9 cellular contexts compared by ENCODE assay signal in genomic region chr11:43941257-43941879, GRCh38. TPM values are rescaled to one million over a fixed set of nuclear protein-coding genes. Genes with fewer than 3 reads are reported as not detected.
DNase-seq lines count a peak whose midpoint lies in the region; ATAC-seq and TF ChIP-seq lines count a peak whose summit lies in the region.
"Had no signal": no experiment of that assay in that cellular context is flagged by ENCODE, and none has a peak within 500 bp of the region (broad histone marks: within the 10 kb centered on the region; RNA-seq: fewer than 3 reads in every experiment).

No MANE protein-coding gene starts in this region.

- H3K4me1 Mint-ChIP-seq in natural killer cell treated with Interleukin-12 subunit alpha and Interleukin-12 subunit beta and Interleukin-15 and Interleukin-18, amount 100 ng/mL, for 72 hours (ENCODE audit: low read depth in 2 of 2), result peaks cover 15 to 20% of the 10 kb centered on the region in 2 donors

- no peaks in the 10 kb centered on the region for H3K36me3 ChIP-seq in BLaER1 treated with 17β-estradiol and CSF1 and Interleukin-3, amounts not matched to agents 10 nM and 100 nM
- H3K36me3 ChIP-seq in HUES48 (ENCODE audit: control insufficient read depth, insufficient read depth, low read length) (no peaks in the 10 kb centered on the region), mammary epithelial cell (ENCODE audit: insufficient read depth, low read length) (no peaks in the 10 kb centered on the region)

- H4K20me1 ChIP-seq in BLaER1 treated with 17β-estradiol and CSF1 and Interleukin-3, amounts not matched to agents 10 nM and 100 nM, result peaks cover 0 to 27% (median 18%) of the 10 kb centered on the region in 11 experiments; a peak in 19 of 22 replicates
- H4K20me1 ChIP-seq in mammary epithelial cell (ENCODE audit: insufficient read depth, low read length), result no peaks in the 10 kb centered on the region

- CTCF ChIA-PET in mammary epithelial cell (lab: Charles Lee; ENCODE audit: low non-redundant PET), result interaction anchor here (1.0 kb wide), 1 partner anchor 51 kb away, joined by 8 read pairs; no protein-coding TSS in a partner anchor

- no peak for TF ChIP-seq CTCF in mammary epithelial cell (conservative IDR thresholded peaks at IDR 0.05 in 1 of 2, IDR thresholded peaks at IDR 0.05 in 1 of 2; ENCODE audit: extremely low read depth in 1 of 2, insufficient read depth in 1 of 2, low read depth in 1 of 2, low read length in 2 of 2)

- intact Hi-C loops in mammary epithelial cell (cut with micrococcal nuclease), result loop anchor here (5.0 kb wide), 1 partner anchor 34 kb away; no protein-coding TSS in a partner anchor

- no peaks in the 10 kb centered on the region for H3K79me2 ChIP-seq in mammary epithelial cell (ENCODE audit: insufficient read depth, low read length)

- peak overlapping the region; percentile 90 for H3K4me3 Mint-ChIP-seq in natural killer cell treated with Interleukin-12 subunit alpha and Interleukin-12 subunit beta and Interleukin-15 and Interleukin-18, amount 100 ng/mL, for 72 hours

- no peak overlapping the region for H2AFZ ChIP-seq in mammary epithelial cell (ENCODE audit: low read depth, low read length)

- peak overlapping the region in 5 of 11 experiments; percentile 72 to 84 (median 80); a peak in 10 of 22 replicates for H3K27ac ChIP-seq in BLaER1 treated with 17β-estradiol and CSF1 and Interleukin-3, amounts not matched to agents 10 nM and 100 nM
- H3K27ac ChIP-seq in HUES48 (ENCODE audit: low read depth, low read length) (no peak overlapping the region), mammary epithelial cell (ENCODE audit: insufficient read depth, low read depth, low read length) (no peak overlapping the region)

- H3K27ac Mint-ChIP-seq in natural killer cell treated with Interleukin-12 subunit alpha and Interleukin-12 subunit beta and Interleukin-15 and Interleukin-18, amount 100 ng/mL, for 72 hours, result peak overlapping the region in 1 of 2 donors; percentile 46

- no peak for ATAC-seq in natural killer cell treated with Interleukin-12 subunit alpha and Interleukin-12 subunit beta and Interleukin-15 and Interleukin-18, amount 100 ng/mL, for 72 hours
- ATAC-seq in HG03135 (IDR thresholded peaks at IDR 0.05; ENCODE audit: unreplicated experiment), result no peak

- no peaks in the 10 kb centered on the region for H3K9me3 Mint-ChIP-seq in natural killer cell treated with Interleukin-12 subunit alpha and Interleukin-12 subunit beta and Interleukin-15 and Interleukin-18, amount 100 ng/mL, for 72 hours

- no peak for DNase-seq in mammary epithelial cell
- no peak for DNase-seq in natural killer cell treated with Interleukin-12 subunit alpha and Interleukin-12 subunit beta and Interleukin-15 and Interleukin-18, amount 100 ng/mL, for 72 hours (ENCODE audit: low spot score)
- DNase-seq in amygdala (lab: John Stamatoyannopoulos, UW), result no peak
- no peak for DNase-seq in central memory CD4-positive, alpha-beta T cell
- DNase-seq in stimulated activated CD4-positive, alpha-beta T cell treated with anti-CD3 and anti-CD28 coated beads, Interleukin-4, amount 100 ng/mL, for 24 hours, result no peak
- DNase-seq: activated CD4-positive, CD25-positive, alpha-beta regulatory T cell treated with anti-CD3 and anti-CD28 coated beads, Interleukin-2, amount 50 U/mL, for 72 hours had no signal

- H3K9me3 ChIP-seq in BLaER1 treated with 17β-estradiol and CSF1 and Interleukin-3, amounts not matched to agents 10 nM and 100 nM (replicated peaks in 1 of 11), result no peaks in the 10 kb centered on the region
- H3K9me3 ChIP-seq in HUES48 (ENCODE audit: control insufficient read depth, insufficient read depth, low read length), result no peaks in the 10 kb centered on the region
- no peaks in the 10 kb centered on the region for H3K9me3 ChIP-seq in mammary epithelial cell (replicated peaks; ENCODE audit: insufficient read depth, low read length)

- peak overlapping the region in 8 of 11 experiments; percentile 65 to 87 (median 78); a peak in 13 of 22 replicates for H3K9ac ChIP-seq in BLaER1 treated with 17β-estradiol and CSF1 and Interleukin-3, amounts not matched to agents 10 nM and 100 nM
- no peak overlapping the region for H3K9ac ChIP-seq in HUES48 (ENCODE audit: low read depth, low read length)
- no peak overlapping the region for H3K9ac ChIP-seq in mammary epithelial cell (ENCODE audit: insufficient read depth, low read length)

- H3K4me3 ChIP-seq in BLaER1 treated with 17β-estradiol and CSF1 and Interleukin-3, amounts not matched to agents 10 nM and 100 nM, result peak overlapping the region in 9 of 10 experiments; percentile 67 to 84 (median 73); a peak in 19 of 20 replicates
- peak overlapping the region; percentile 45; the same call in 1 of the 2 replicates for H3K4me3 ChIP-seq in HUES48 (ENCODE audit: low read depth, low read length)
- H3K4me3 ChIP-seq in mammary epithelial cell (replicated peaks in 1 of 3; ENCODE audit: insufficient read depth in 1 of 3, low read depth in 2 of 3, low read length in 3 of 3), result no peak overlapping the region

- no peaks in the 10 kb centered on the region for H3K36me3 Mint-ChIP-seq in natural killer cell treated with Interleukin-12 subunit alpha and Interleukin-12 subunit beta and Interleukin-15 and Interleukin-18, amount 100 ng/mL, for 72 hours

- peaks cover 33 to 50% of the 10 kb centered on the region in 2 donors for H3K27me3 Mint-ChIP-seq in natural killer cell treated with Interleukin-12 subunit alpha and Interleukin-12 subunit beta and Interleukin-15 and Interleukin-18, amount 100 ng/mL, for 72 hours

- dilution Hi-C loops in mammary epithelial cell (cut with HindIII; ENCODE audit: low sequenced_read_pairs), result loop anchor here (25.0 kb wide), 1 partner anchor 104 kb away; no protein-coding TSS in a partner anchor

- BruUV-seq in mammary epithelial cell (replicated peaks; lab: Mats Ljungman, UMichigan), result no TSS peak

- in situ Hi-C loops in mammary epithelial cell (cut with MboI; ENCODE audit: low sequenced_read_pairs in 2 of 2), result no loop called here

- H3K4me2 ChIP-seq in BLaER1 treated with 17β-estradiol and CSF1 and Interleukin-3, amounts not matched to agents 10 nM and 100 nM, result peak overlapping the region; percentile 91 to 100 (median 99)
- H3K4me2 ChIP-seq in mammary epithelial cell (ENCODE audit: insufficient read depth, low read depth, low read length), result peak overlapping the region; percentile 78

- 66% methylated on average over 3 of the region's 4 CpGs for WGBS in mammary epithelial cell (ENCODE audit: low coverage, missing lambda C conversion rate)

- H3K27me3 ChIP-seq in BLaER1 treated with 17β-estradiol and CSF1 and Interleukin-3, amounts not matched to agents 10 nM and 100 nM, result peaks cover 32 to 40% (median 35%) of the 10 kb centered on the region in 11 experiments
- H3K27me3 ChIP-seq in HUES48 (ENCODE audit: control insufficient read depth, insufficient read depth, low read length), result peaks cover 55% of the 10 kb centered on the region
- peaks cover 33% of the 10 kb centered on the region for H3K27me3 ChIP-seq in mammary epithelial cell (ENCODE audit: insufficient read depth, low read length)

- peaks cover 32 to 58% (median 41%) of the 10 kb centered on the region in 10 experiments for H3K4me1 ChIP-seq in BLaER1 treated with 17β-estradiol and CSF1 and Interleukin-3, amounts not matched to agents 10 nM and 100 nM
- H3K4me1 ChIP-seq in HUES48 (ENCODE audit: control insufficient read depth, insufficient read depth, low read length) (no peaks in the 10 kb centered on the region), mammary epithelial cell (ENCODE audit: insufficient read depth, low read length) (peaks cover 33% of the 10 kb centered on the region)

RNA-seq across cellular contexts. Expression of gene C11orf96, which starts 1.1 kb away (rescaled TPM):
- not detected for total RNA-seq in mammary epithelial cell
- polyA plus RNA-seq in mammary epithelial cell, result not detected
- polyA minus RNA-seq in mammary epithelial cell, result not detected
- total RNA-seq in natural killer cell treated with Interleukin-12 subunit alpha and Interleukin-12 subunit beta and Interleukin-15 and Interleukin-18, amount 100 ng/mL, for 72 hours, result 1 to 10 TPM; 1.4 to 7.3 TPM

Comparison
In these comparisons a context has a peak if more than half of its experiments do, and no peak if none do; other contexts are left out.
1. H3K4me3 ChIP-seq: peak in BLaER1 treated with 17β-estradiol and CSF1 and Interleukin-3, amounts not matched to agents 10 nM and 100 nM (9 of 10) and HUES48 (single experiment); none in mammary epithelial cell (0 of 3).
2. H3K9ac ChIP-seq: peak in BLaER1 treated with 17β-estradiol and CSF1 and Interleukin-3, amounts not matched to agents 10 nM and 100 nM (8 of 11); none in HUES48 (single experiment) and mammary epithelial cell (single experiment).